In the genomic region with DNA sequence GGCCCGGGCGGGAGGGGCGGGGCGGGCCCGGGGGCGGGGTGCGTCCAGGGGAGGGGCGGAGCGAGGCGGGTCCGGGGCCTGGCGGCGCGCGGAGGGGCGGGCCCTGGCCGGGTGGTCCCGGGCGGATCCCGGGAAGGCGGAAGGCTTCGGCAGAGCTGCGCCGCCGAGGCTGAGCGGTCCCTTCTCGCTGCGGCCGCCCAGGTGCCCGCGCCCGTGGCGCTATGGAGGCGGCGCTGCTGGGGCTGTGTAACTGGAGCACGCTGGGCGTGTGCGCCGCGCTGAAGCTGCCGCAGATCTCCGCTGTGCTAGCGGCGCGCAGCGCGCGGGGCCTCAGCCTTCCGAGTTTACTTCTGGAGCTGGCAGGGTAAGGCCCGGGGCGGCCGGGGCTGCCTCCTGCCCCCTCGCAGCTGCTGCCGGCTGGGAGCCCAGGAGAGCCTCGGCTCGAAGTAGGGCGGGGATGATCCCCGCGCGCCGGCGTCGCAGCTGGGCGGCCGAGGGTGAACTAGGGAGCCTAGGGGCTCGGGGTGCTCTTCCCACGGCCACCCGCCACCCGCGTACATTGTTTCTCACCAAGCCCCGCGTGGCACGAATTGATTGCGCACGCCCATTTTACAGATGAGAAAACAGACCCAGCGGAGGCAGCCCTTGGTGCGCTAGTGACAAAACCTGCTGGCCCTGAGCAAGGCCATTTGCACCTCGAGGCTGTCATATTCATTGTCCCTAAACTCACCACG, we compare ENCODE assay signal across 8 cellular contexts. TPM values are rescaled to one million over a fixed set of nuclear protein-coding genes. Genes with fewer than 3 reads are reported as not detected.
DNase-seq lines count a peak whose midpoint lies in the region; ATAC-seq and TF ChIP-seq lines count a peak whose summit lies in the region.

TSS of gene SLC66A3 (plus strand) at position 142 of the 734 bp plus-strand sequence. CDS start at position 222, 80 bp downstream.

- CTCF ChIA-PET in A673 (lab: Charles Lee): interaction anchor here (1.0 to 1.6 kb wide), 2 partner anchors 23 to 323 kb away, joined by 3 to 4 read pairs; a partner anchor contains a TSS

- peak; percentile 64 for ATAC-seq in GM18499 (IDR thresholded peaks at IDR 0.05; ENCODE audit: insufficient read depth, unreplicated experiment)
- peak; percentile 81 for ATAC-seq in HG02884 (IDR thresholded peaks at IDR 0.05; ENCODE audit: unreplicated experiment)

- POLR2A ChIA-PET in A673 (lab: Charles Lee; ENCODE audit: low non-redundant PET): no interaction called here

- intact Hi-C loops in A673 (cut with micrococcal nuclease; ENCODE audit: unreplicated experiment): no loop called here
- intact Hi-C loops in uterus (cut with DNase I; ENCODE audit: low total_unique reads): loop anchor here (10.0 kb wide), 1 partner anchor 429 kb away; no protein-coding TSS in a partner anchor

- H3K4me3 ChIP-seq in A673 (ENCODE audit: low read depth, low read length, poor library complexity, severe bottlenecking) (peak within 1 kb of the TSS; percentile 65), uterus (peak within 1 kb of the TSS; percentile 72 to 81)
- H3K4me3 ChIP-seq in effector memory CD4-positive, alpha-beta T cell (ENCODE audit: insufficient read depth, low read depth, low read length, poor library complexity, severe bottlenecking): peak within 1 kb of the TSS; percentile 73

- H3K27me3 ChIP-seq in A673 (replicated peaks; ENCODE audit: insufficient read depth, low read depth, low read length, poor library complexity) (no peaks in the 10 kb centered on the region), uterus (no peaks in the 10 kb centered on the region)
- H3K27me3 ChIP-seq in effector memory CD4-positive, alpha-beta T cell (replicated peaks; ENCODE audit: control insufficient read depth, insufficient read depth, low read length, poor library complexity, severe bottlenecking): no peaks in the 10 kb centered on the region

- H3K27ac ChIP-seq in A673 (ENCODE audit: low read depth, low read length, poor library complexity, severe bottlenecking) (peak within 1 kb of the TSS; percentile 82), uterus (peak within 1 kb of the TSS; percentile 84 to 93)
- H3K27ac ChIP-seq in effector memory CD4-positive, alpha-beta T cell (ENCODE audit: insufficient read depth, low read length, poor library complexity, severe bottlenecking): peak within 1 kb of the TSS; percentile 60

- TF ChIP-seq POLR2A in uterus (IDR thresholded peaks at IDR 0.05): peak; percentile 68 to 90

- no peaks in the 10 kb centered on the region for H3K9me3 ChIP-seq in A673 (ENCODE audit: low read depth, low read length, poor library complexity, severe bottlenecking)
- no peaks in the 10 kb centered on the region for H3K9me3 ChIP-seq in effector memory CD4-positive, alpha-beta T cell (ENCODE audit: control insufficient read depth, low read length)
- no peaks in the 10 kb centered on the region for H3K9me3 ChIP-seq in uterus

- H3K36me3 ChIP-seq in A673 (ENCODE audit: insufficient read depth, low read length, poor library complexity, severe bottlenecking): no peaks in the 10 kb centered on the region
- no peaks in the 10 kb centered on the region for H3K36me3 ChIP-seq in effector memory CD4-positive, alpha-beta T cell (ENCODE audit: control insufficient read depth, insufficient read depth, low read length)
- no peaks in the 10 kb centered on the region for H3K36me3 ChIP-seq in uterus

- TF ChIP-seq CTCF in A673 (conservative IDR thresholded peaks at IDR 0.05; ENCODE audit: low read depth, low read length) (peak; percentile 24; the same call in 1 of the 2 replicates), uterus (IDR thresholded peaks at IDR 0.05) (no peak)

- peaks cover 5% of the 10 kb centered on the region for H3K4me1 ChIP-seq in A673 (ENCODE audit: insufficient read depth, low read length, poor library complexity, severe bottlenecking)
- peaks cover 8% of the 10 kb centered on the region for H3K4me1 ChIP-seq in effector memory CD4-positive, alpha-beta T cell (ENCODE audit: control insufficient read depth, insufficient read depth, low read length, poor library complexity, severe bottlenecking)
- H3K4me1 ChIP-seq in uterus: peaks cover 0 to 7% of the 10 kb centered on the region in 2 donors

- no TSS peak for BruUV-seq in A673 (replicated peaks; lab: Mats Ljungman, UMichigan)

- DNase-seq in A673 (ENCODE audit: low spot score): peak; percentile 89
- peak; percentile 82 for DNase-seq in NCI-H128 (lab: John Stamatoyannopoulos, UW; ENCODE audit: unreplicated experiment)
- peak; percentile 91 for DNase-seq in SW480 (ENCODE audit: low spot score)
- DNase-seq in effector memory CD4-positive, alpha-beta T cell: no peak
- no peak for DNase-seq in mucosa of gallbladder (ENCODE audit: low spot score)
- no peak for DNase-seq in uterus

RNA-seq across cellular contexts. Expression of gene SLC66A3, which starts in this region (rescaled TPM):
- 2.7 and 4.2 TPM in 2 replicates for total RNA-seq in A673 (2021)
- 26.6 TPM for total RNA-seq in mucosa of gallbladder
- total RNA-seq in uterus: 10 to 100 TPM; 22.2 to 51.7 (median 37.7) TPM

Comparison
In these comparisons a context has a peak if more than half of its experiments do, and no peak if none do; other contexts are left out.
1. DNase-seq: peak in A673 (single experiment), NCI-H128 (single experiment) and SW480 (single experiment); none in effector memory CD4-positive, alpha-beta T cell (0 of 3), mucosa of gallbladder (single experiment) and uterus (0 of 2).
2. Peak in every context shown above with its lines, with median percentiles within 50 percentile points of each other: H3K27ac ChIP-seq and H3K4me3 ChIP-seq.